Comparison of ENCODE assay signal across 36 cellular contexts in the genomic region with DNA sequence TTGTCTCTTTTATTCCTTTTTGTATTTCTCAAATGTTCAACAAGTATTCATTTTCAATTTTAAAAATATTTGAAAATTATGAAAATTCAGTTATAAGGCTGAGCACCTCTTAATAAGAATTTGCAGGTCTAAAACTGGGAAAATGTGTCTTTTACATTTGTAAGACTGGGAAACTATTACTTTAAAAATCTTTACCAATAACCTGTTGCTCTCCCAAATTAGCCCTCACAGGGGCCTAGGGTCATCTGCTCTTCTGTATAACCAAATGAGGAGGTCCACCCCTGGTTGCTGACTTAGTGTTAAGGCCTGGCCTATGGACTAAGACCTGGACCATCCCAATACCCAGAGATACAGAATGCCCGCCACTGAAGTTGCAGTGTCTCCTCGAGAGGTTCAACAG.
DNase-seq lines count a peak whose midpoint lies in the region; ATAC-seq, FAIRE-seq and TF ChIP-seq lines count a peak whose summit lies in the region.
"Had no signal": no experiment of that assay in that cellular context is flagged by ENCODE, and none has a peak within 500 bp of the region (broad histone marks: within the 10 kb centered on the region; RNA-seq: fewer than 3 reads in every experiment).

No MANE protein-coding gene starts in this region.

- H3K79me2 ChIP-seq in hepatocyte = no peaks in the 10 kb centered on the region

- no peak overlapping the region for H2AFZ ChIP-seq in hepatocyte

- no peaks in the 10 kb centered on the region for H3K9me2 ChIP-seq in hepatocyte (replicated peaks; ENCODE audit: insufficient read depth)

- no peaks in the 10 kb centered on the region for H4K20me1 ChIP-seq in hepatocyte (ENCODE audit: insufficient read depth, poor library complexity, severe bottlenecking)
- H4K20me1 ChIP-seq: BLaER1; BLaER1 treated with 17β-estradiol and CSF1 and Interleukin-3, amounts not matched to agents 10 nM and 100 nM had no signal

- WGBS in hepatocyte (ENCODE audit: low lambda C conversion rate, missing lambda C conversion rate) = 100% methylated on average over 2 of the region's 2 CpGs

- H3K9me3 ChIP-seq in Caco-2 (no peaks in the 10 kb centered on the region), HEK293 (ENCODE audit: control insufficient read depth, insufficient read depth, low read depth, low read length) (no peaks in the 10 kb centered on the region), hepatocyte (ENCODE audit: low read depth) (no peaks in the 10 kb centered on the region), kidney (ENCODE audit: control insufficient read depth in 1 of 2, low read length in 2 of 2) (no peaks in the 10 kb centered on the region)
- H3K9me3 ChIP-seq: A549; BE2C; BLaER1; BLaER1 treated with 17β-estradiol and CSF1 and Interleukin-3, amounts not matched to agents 10 nM and 100 nM had no signal

- H3K27ac Mint-ChIP-seq in Caco-2 (ENCODE audit: unreplicated experiment) = peak overlapping the region; percentile 74
- no peak overlapping the region for H3K27ac Mint-ChIP-seq in activated CD4-positive, alpha-beta T cell treated with anti-CD3 and anti-CD28 coated beads, Interleukin-2, amount 10 ng/mL, durations not matched to agents 7 days and 5 days
- H3K27ac Mint-ChIP-seq: B cell; CD14-positive monocyte; CD4-positive, alpha-beta memory T cell; CD4-positive, alpha-beta T cell; CD4-positive, CD25-positive, alpha-beta regulatory T cell; CD8-positive, alpha-beta memory T cell; CD8-positive, alpha-beta T cell had no signal

- intact Hi-C loops in Caco-2 (cut with micrococcal nuclease; ENCODE audit: unreplicated experiment) (loop anchor here (1.0 to 5.0 kb wide), 4 partner anchors 63 to 268 kb away; no protein-coding TSS in a partner anchor), kidney (cut with DNase I) (no loop called here)

- H3K4me1 Mint-ChIP-seq in Caco-2 (ENCODE audit: low read depth, unreplicated experiment) = peaks cover 29% of the 10 kb centered on the region
- H3K4me1 Mint-ChIP-seq in activated CD4-positive, alpha-beta T cell treated with anti-CD3 and anti-CD28 coated beads, Interleukin-2, amount 10 ng/mL, durations not matched to agents 7 days and 5 days = no peaks in the 10 kb centered on the region
- H3K4me1 Mint-ChIP-seq: CD4-positive, alpha-beta memory T cell; CD4-positive, CD25-positive, alpha-beta regulatory T cell; CD8-positive, alpha-beta memory T cell had no signal

- no peak overlapping the region for H3K9ac ChIP-seq in kidney (ENCODE audit: low read length in 2 of 2)
- H3K9ac ChIP-seq: BLaER1; BLaER1 treated with 17β-estradiol and CSF1 and Interleukin-3, amounts not matched to agents 10 nM and 100 nM had no signal

- CTCF ChIA-PET in Caco-2 (lab: Charles Lee) (no interaction called here), HEK293 (lab: Yijun Ruan, JAX) (no interaction called here)
- CTCF ChIA-PET in activated CD4-positive, alpha-beta T cell treated with anti-CD3 and anti-CD28 coated beads, Interleukin-2, amount 10 ng/mL, durations not matched to agents 7 days and 5 days (lab: Charles Lee) = no interaction called here

- H3K27ac ChIP-seq in HEK293 (ENCODE audit: extremely low read depth, low read depth, low read length) = no peak overlapping the region
- H3K27ac ChIP-seq in hepatocyte = peak overlapping the region; percentile 56
- H3K27ac ChIP-seq in kidney (ENCODE audit: low read depth in 2 of 2, low read length in 2 of 2) = no peak overlapping the region
- H3K27ac ChIP-seq: 22Rv1; A549; BLaER1; BLaER1 treated with 17β-estradiol and CSF1 and Interleukin-3, amounts not matched to agents 10 nM and 100 nM; C4-2B had no signal

- H3K4me1 ChIP-seq in Caco-2 = peaks cover 63% of the 10 kb centered on the region
- 0 out of 2 replicates have a peak, but pooled peaks cover 2% of the 10 kb centered on the region for H3K4me1 ChIP-seq in HEK293 (ENCODE audit: control insufficient read depth, insufficient read depth, low read length)
- peaks cover 34% of the 10 kb centered on the region for H3K4me1 ChIP-seq in hepatocyte (ENCODE audit: insufficient read depth)
- no peaks in the 10 kb centered on the region for H3K4me1 ChIP-seq in kidney (ENCODE audit: control insufficient read depth in 1 of 2, insufficient read depth in 1 of 2, low read depth in 1 of 2, low read length in 2 of 2)
- H3K4me1 ChIP-seq: BE2C had no signal

- POLR2A ChIA-PET in Caco-2 (lab: Charles Lee) (no interaction called here), HEK293 (lab: Yijun Ruan, JAX) (no interaction called here)
- POLR2A ChIA-PET in activated CD4-positive, alpha-beta T cell treated with anti-CD3 and anti-CD28 coated beads, Interleukin-2, amount 10 ng/mL, durations not matched to agents 7 days and 5 days (lab: Charles Lee) = no interaction called here

- no peaks in the 10 kb centered on the region for H3K27me3 Mint-ChIP-seq in Caco-2 (ENCODE audit: insufficient read depth, unreplicated experiment)
- no peaks in the 10 kb centered on the region for H3K27me3 Mint-ChIP-seq in activated CD4-positive, alpha-beta T cell treated with anti-CD3 and anti-CD28 coated beads, Interleukin-2, amount 10 ng/mL, durations not matched to agents 7 days and 5 days
- H3K27me3 Mint-ChIP-seq: B cell; CD4-positive, alpha-beta memory T cell; CD4-positive, alpha-beta T cell; CD4-positive, CD25-positive, alpha-beta regulatory T cell had no signal

- H3K4me2 ChIP-seq in hepatocyte = no peak overlapping the region
- H3K4me2 ChIP-seq: BLaER1; BLaER1 treated with 17β-estradiol and CSF1 and Interleukin-3, amounts not matched to agents 10 nM and 100 nM had no signal

- no peaks in the 10 kb centered on the region for H3K36me3 Mint-ChIP-seq in Caco-2 (ENCODE audit: insufficient read depth, unreplicated experiment)
- no peaks in the 10 kb centered on the region for H3K36me3 Mint-ChIP-seq in activated CD4-positive, alpha-beta T cell treated with anti-CD3 and anti-CD28 coated beads, Interleukin-2, amount 10 ng/mL, durations not matched to agents 7 days and 5 days (ENCODE audit: low read depth)
- H3K36me3 Mint-ChIP-seq: CD14-positive monocyte; CD4-positive, alpha-beta memory T cell; CD4-positive, CD25-positive, alpha-beta regulatory T cell; CD8-positive, alpha-beta memory T cell; CD8-positive, alpha-beta T cell had no signal

- H3K27me3 ChIP-seq in Caco-2 (replicated peaks; ENCODE audit: control insufficient read depth, insufficient read depth, low read length) (no peaks in the 10 kb centered on the region), hepatocyte (no peaks in the 10 kb centered on the region)
- H3K27me3 ChIP-seq: BE2C, BLaER1 had no signal

- H3K9me3 Mint-ChIP-seq in Caco-2 (ENCODE audit: unreplicated experiment) = peaks cover 10% of the 10 kb centered on the region
- no peaks in the 10 kb centered on the region for H3K9me3 Mint-ChIP-seq in activated CD4-positive, alpha-beta T cell treated with anti-CD3 and anti-CD28 coated beads, Interleukin-2, amount 10 ng/mL, durations not matched to agents 7 days and 5 days
- H3K9me3 Mint-ChIP-seq: CD4-positive, alpha-beta T cell; CD8-positive, alpha-beta T cell had no signal

- TF ChIP-seq CTCF in Caco-2 (IDR thresholded peaks at IDR 0.05; ENCODE audit: insufficient read depth in 1 of 2, low read depth in 1 of 2, low read length in 1 of 2, severe bottlenecking in 1 of 2, unreplicated experiment in 1 of 2) (no peak), HEK293 (tag by site-specific recombination; IDR thresholded peaks at IDR 0.05) (no peak), hepatocyte (IDR thresholded peaks at IDR 0.05; ENCODE audit: poor library complexity) (no peak), kidney (IDR thresholded peaks at IDR 0.05; ENCODE audit: borderline replicate concordance, extremely low read depth, insufficient read depth) (no peak)

- no TSS peak for BruUV-seq in Caco-2 (replicated peaks; lab: Mats Ljungman, UMichigan)

- peak; percentile 39 for FAIRE-seq in kidney (lab: Jason Lieb, UNC)
- FAIRE-seq: A204.1, A549, D721Med had no signal

- no peak overlapping the region for H3K4me3 Mint-ChIP-seq in Caco-2 (ENCODE audit: unreplicated experiment)
- no peak overlapping the region for H3K4me3 Mint-ChIP-seq in activated CD4-positive, alpha-beta T cell treated with anti-CD3 and anti-CD28 coated beads, Interleukin-2, amount 10 ng/mL, durations not matched to agents 7 days and 5 days
- H3K4me3 Mint-ChIP-seq: B cell; CD14-positive monocyte; CD4-positive, alpha-beta memory T cell; CD4-positive, alpha-beta T cell; CD4-positive, CD25-positive, alpha-beta regulatory T cell; CD8-positive, alpha-beta memory T cell; CD8-positive, alpha-beta T cell had no signal

- H3K36me3 ChIP-seq in Caco-2 (ENCODE audit: control insufficient read depth, insufficient read depth, low read length) = no peaks in the 10 kb centered on the region; the same call in 1 of the 2 replicates
- no peaks in the 10 kb centered on the region for H3K36me3 ChIP-seq in HEK293 (ENCODE audit: control insufficient read depth in 2 of 2, insufficient read depth in 1 of 2, low read length in 2 of 2)
- H3K36me3 ChIP-seq in hepatocyte (replicated peaks; ENCODE audit: insufficient read depth, low read depth) = no peaks in the 10 kb centered on the region
- no peaks in the 10 kb centered on the region for H3K36me3 ChIP-seq in kidney (ENCODE audit: control insufficient read depth in 1 of 2, insufficient read depth in 2 of 2, low read length in 2 of 2)
- H3K36me3 ChIP-seq: BE2C; BLaER1; BLaER1 treated with 17β-estradiol and CSF1 and Interleukin-3, amounts not matched to agents 10 nM and 100 nM had no signal

- no peak for ATAC-seq in HG03280 (IDR thresholded peaks at IDR 0.05; ENCODE audit: unreplicated experiment)
- ATAC-seq in GM21367 (IDR thresholded peaks at IDR 0.05; ENCODE audit: unreplicated experiment) = no peak
- ATAC-seq: A549; CD8-positive, alpha-beta T cell had no signal

- no peak for DNase-seq in Caco-2
- DNase-seq in hepatocyte (ENCODE audit: low spot score) = no peak
- no peak for DNase-seq in kidney
- DNase-seq in NOMO-1 (lab: John Stamatoyannopoulos, UW; ENCODE audit: unreplicated experiment in 2 of 2) = no peak
- DNase-seq in activated CD4-positive, alpha-beta T cell treated with anti-CD3 and anti-CD28 coated beads, Interleukin-2, amount 10 ng/mL, durations not matched to agents 7 days and 5 days = no peak
- DNase-seq: 8988T; ACHN; AML-193; BE2C; C1 segment of cervical spinal cord; Calu3; CD4-positive, alpha-beta memory T cell; CD4-positive, alpha-beta T cell; CD4-positive, CD25-positive, alpha-beta regulatory T cell; CD8-positive, alpha-beta memory T cell; CD8-positive, alpha-beta T cell; COR-L47; DMS 273 treated with DMSO at 0.1 percent for 48 hours; DMS153; DMS53; DMS79; DMS79 treated with DMSO at 0.1 percent for 48 hours; DND-41; EL had no signal

- H3K4me3 ChIP-seq in Caco-2 (ENCODE audit: low read depth, low read length) (no peak overlapping the region), HEK293 (ENCODE audit: low read depth, low read length) (no peak overlapping the region), hepatocyte (no peak overlapping the region), kidney (ENCODE audit: low read length in 2 of 2) (no peak overlapping the region)
- H3K4me3 ChIP-seq: A549; BLaER1; BLaER1 treated with 17β-estradiol and CSF1 and Interleukin-3, amounts not matched to agents 10 nM and 100 nM had no signal

TF ChIP-seq in HEK293, 187 proteins besides CTCF, POLR2A, EP300 and RAD21 (continues in another document):
- TF ChIP-seq SCRT2 (tag by site-specific recombination; IDR thresholded peaks at IDR 0.05) (peak; percentile 72), SCRT1 (tag by site-specific recombination; IDR thresholded peaks at IDR 0.05; ENCODE audit: borderline replicate concordance) (peak; percentile 53; the same call in 1 of the 2 replicates), ZNF544 (tag by site-specific recombination; IDR thresholded peaks at IDR 0.05) (no peak)
